9 cellular contexts compared by ENCODE assay signal in genomic region chr12:56206373-56207166, GRCh38. TPM values are rescaled to one million over a fixed set of nuclear protein-coding genes. Genes with fewer than 3 reads are reported as not detected.
DNase-seq lines count a peak whose midpoint lies in the region; ATAC-seq and TF ChIP-seq lines count a peak whose summit lies in the region.
"Had no signal": no experiment of that assay in that cellular context is flagged by ENCODE, and none has a peak within 500 bp of the region (broad histone marks: within the 10 kb centered on the region; RNA-seq: fewer than 3 reads in every experiment).

No MANE protein-coding gene starts in this region.

- no peaks in the 10 kb centered on the region for H3K4me1 Mint-ChIP-seq in activated T-helper 1 cell treated with anti-CD3 and anti-CD28 coated beads, Interleukin-12 subunit alpha, Interleukin-12 subunit beta, Interleukin-2, Interleukin-4 antibody, amounts not matched to agents 30 ng/mL and 10 ng/mL and 1 ng/mL, durations not matched to agents 14 hours and 24 hours and 36 hours (ENCODE audit: low read depth)
- no peaks in the 10 kb centered on the region for H3K4me1 Mint-ChIP-seq in activated T-cell treated with anti-CD3 and anti-CD28 coated beads, Interleukin-2, amount 50 U/mL, for 72 hours (ENCODE audit: low read depth)

- H3K27me3 Mint-ChIP-seq in activated T-helper 1 cell treated with anti-CD3 and anti-CD28 coated beads, Interleukin-12 subunit alpha, Interleukin-12 subunit beta, Interleukin-2, Interleukin-4 antibody, amounts not matched to agents 30 ng/mL and 10 ng/mL and 1 ng/mL, durations not matched to agents 14 hours and 24 hours and 36 hours (ENCODE audit: insufficient read depth), result no peaks in the 10 kb centered on the region
- no peaks in the 10 kb centered on the region for H3K27me3 Mint-ChIP-seq in activated T-cell treated with anti-CD3 and anti-CD28 coated beads, Interleukin-2, amount 50 U/mL, for 72 hours (ENCODE audit: low read depth)
- H3K27me3 Mint-ChIP-seq: dendritic cell treated with granulocyte-macrophage colony-stimulating factor and Interleukin-4, amounts not matched to agents 40 ng/mL and 50 ng/mL, for 4 days had no signal

- in situ Hi-C loops in gastrocnemius medialis (cut with MboI; ENCODE audit: low sequenced_read_pairs in 4 of 4), result no loop called here

- intact Hi-C loops in activated T-helper 1 cell treated with anti-CD3 and anti-CD28 coated beads, Interleukin-12 subunit alpha, Interleukin-12 subunit beta, Interleukin-2, Interleukin-4 antibody, amounts not matched to agents 30 ng/mL and 10 ng/mL and 1 ng/mL, durations not matched to agents 14 hours and 24 hours and 36 hours (cut with micrococcal nuclease), result loop anchor here (1.0 to 5.0 kb wide), 2 partner anchors 18 to 51 kb away; partner anchors contain the start of genes ANKRD52 and NABP2
- intact Hi-C loops in gastrocnemius medialis (cut with DNase I; ENCODE audit: low total_unique reads), result no loop called here

- H3K4me3 ChIP-seq in cardiac muscle cell (no peak overlapping the region), gastrocnemius medialis (no peak overlapping the region)

- peaks cover 30% of the 10 kb centered on the region for H3K36me3 Mint-ChIP-seq in activated T-helper 1 cell treated with anti-CD3 and anti-CD28 coated beads, Interleukin-12 subunit alpha, Interleukin-12 subunit beta, Interleukin-2, Interleukin-4 antibody, amounts not matched to agents 30 ng/mL and 10 ng/mL and 1 ng/mL, durations not matched to agents 14 hours and 24 hours and 36 hours (ENCODE audit: low read depth)
- H3K36me3 Mint-ChIP-seq in activated T-cell treated with anti-CD3 and anti-CD28 coated beads, Interleukin-2, amount 50 U/mL, for 72 hours (ENCODE audit: insufficient read depth in 2 of 2), result peaks cover 9 to 24% of the 10 kb centered on the region in 2 donors

- H3K27ac ChIP-seq in cardiac muscle cell (peak overlapping the region; percentile 37), gastrocnemius medialis (peak overlapping the region in 1 of 4 donors; percentile 8)

- no peaks in the 10 kb centered on the region for H3K27me3 ChIP-seq in cardiac muscle cell
- H3K27me3 ChIP-seq in gastrocnemius medialis, result no peaks in the 10 kb centered on the region

- H3K9me3 ChIP-seq in cardiac muscle cell (ENCODE audit: low read depth) (no peaks in the 10 kb centered on the region), gastrocnemius medialis (no peaks in the 10 kb centered on the region)

- peak; percentile 72 for TF ChIP-seq CTCF in cardiac muscle cell (IDR thresholded peaks at IDR 0.05; ENCODE audit: low read depth, low read length)
- peak in 4 of 5 experiments; percentile 45 to 55 (median 55) for TF ChIP-seq CTCF in gastrocnemius medialis (IDR thresholded peaks at IDR 0.05 in 4 of 5, conservative IDR thresholded peaks at IDR 0.05 in 1 of 5)

- peaks cover 40% of the 10 kb centered on the region for H3K36me3 ChIP-seq in cardiac muscle cell
- peaks cover 0 to 56% of the 10 kb centered on the region in 2 donors for H3K36me3 ChIP-seq in gastrocnemius medialis

- no peak overlapping the region for H3K27ac Mint-ChIP-seq in activated T-helper 1 cell treated with anti-CD3 and anti-CD28 coated beads, Interleukin-12 subunit alpha, Interleukin-12 subunit beta, Interleukin-2, Interleukin-4 antibody, amounts not matched to agents 30 ng/mL and 10 ng/mL and 1 ng/mL, durations not matched to agents 14 hours and 24 hours and 36 hours
- peak overlapping the region; percentile 55 for H3K27ac Mint-ChIP-seq in activated T-cell treated with anti-CD3 and anti-CD28 coated beads, Interleukin-2, amount 50 U/mL, for 72 hours
- H3K27ac Mint-ChIP-seq: dendritic cell treated with granulocyte-macrophage colony-stimulating factor and Interleukin-4, amounts not matched to agents 40 ng/mL and 50 ng/mL, for 4 days had no signal

- H3K4me1 ChIP-seq in cardiac muscle cell (ENCODE audit: low read depth), result no peaks in the 10 kb centered on the region
- H3K4me1 ChIP-seq in gastrocnemius medialis, result peaks cover 0 to 13% of the 10 kb centered on the region in 2 donors

- H3K9me3 Mint-ChIP-seq in activated T-helper 1 cell treated with anti-CD3 and anti-CD28 coated beads, Interleukin-12 subunit alpha, Interleukin-12 subunit beta, Interleukin-2, Interleukin-4 antibody, amounts not matched to agents 30 ng/mL and 10 ng/mL and 1 ng/mL, durations not matched to agents 14 hours and 24 hours and 36 hours, result no peaks in the 10 kb centered on the region
- H3K9me3 Mint-ChIP-seq in activated T-cell treated with anti-CD3 and anti-CD28 coated beads, Interleukin-2, amount 50 U/mL, for 72 hours, result no peaks in the 10 kb centered on the region
- H3K9me3 Mint-ChIP-seq: dendritic cell treated with granulocyte-macrophage colony-stimulating factor and Interleukin-4, amounts not matched to agents 40 ng/mL and 50 ng/mL, for 4 days had no signal

- DNase-seq in activated T-helper 1 cell treated with Interleukin-2 at 50 U/mL for 16 hours (ENCODE audit: low read depth) (peak; percentile 16), NCI-H2227 treated with DMSO at 0.1 percent for 48 hours (lab: John Stamatoyannopoulos, UW) (peak; percentile 25), cardiac muscle cell (ENCODE audit: low read depth in 1 of 2, low spot score in 1 of 2) (peak; percentile 64 to 67), gastrocnemius medialis (peak; percentile 22 to 56)
- no peak for DNase-seq in activated T-helper 1 cell treated with anti-CD3 and anti-CD28 coated beads, Interleukin-12 subunit alpha, Interleukin-12 subunit beta, Interleukin-2, Interleukin-4 antibody, amounts not matched to agents 30 ng/mL and 10 ng/mL and 1 ng/mL, durations not matched to agents 14 hours and 24 hours and 36 hours (ENCODE audit: low spot score)
- DNase-seq in activated T-cell treated with anti-CD3 and anti-CD28 coated beads, Interleukin-2, amount 50 U/mL, for 72 hours, result peak; percentile 32 to 42

- H3K4me3 Mint-ChIP-seq in activated T-helper 1 cell treated with anti-CD3 and anti-CD28 coated beads, Interleukin-12 subunit alpha, Interleukin-12 subunit beta, Interleukin-2, Interleukin-4 antibody, amounts not matched to agents 30 ng/mL and 10 ng/mL and 1 ng/mL, durations not matched to agents 14 hours and 24 hours and 36 hours, result no peak overlapping the region
- H3K4me3 Mint-ChIP-seq in activated T-cell treated with anti-CD3 and anti-CD28 coated beads, Interleukin-2, amount 50 U/mL, for 72 hours, result no peak overlapping the region
- H3K4me3 Mint-ChIP-seq: dendritic cell treated with granulocyte-macrophage colony-stimulating factor and Interleukin-4, amounts not matched to agents 40 ng/mL and 50 ng/mL, for 4 days had no signal

- TF ChIP-seq POLR2A in gastrocnemius medialis (IDR thresholded peaks at IDR 0.05), result no peak

- peak; percentile 53 to 64 for ATAC-seq in activated T-cell treated with anti-CD3 and anti-CD28 coated beads, Interleukin-2, amount 50 U/mL, for 72 hours (replicated peaks in 1 of 2)
- ATAC-seq in gastrocnemius medialis (peak; percentile 55 to 72), GM19397 (IDR thresholded peaks at IDR 0.05; ENCODE audit: unreplicated experiment) (no peak), GM18498 (IDR thresholded peaks at IDR 0.05; ENCODE audit: unreplicated experiment) (no peak)

RNA-seq across cellular contexts. Expression of gene RNF41, which starts 15.2 kb away (rescaled TPM):
- total RNA-seq in activated T-helper 1 cell treated with anti-CD3 and anti-CD28 coated beads, Interleukin-12 subunit alpha, Interleukin-12 subunit beta, Interleukin-2, Interleukin-4 antibody, amounts not matched to agents 30 ng/mL and 10 ng/mL and 1 ng/mL, durations not matched to agents 14 hours and 24 hours and 36 hours, result 46.9 and 47.2 TPM in 2 replicates
- 10 to 100 TPM; 35.4 to 40.2 TPM for total RNA-seq in activated T-cell treated with anti-CD3 and anti-CD28 coated beads, Interleukin-2, amount 50 U/mL, for 72 hours
- total RNA-seq in cardiac muscle cell, result 37.2 and 55.7 TPM in 2 replicates
- 17.3 and 21.1 TPM in 2 replicates for polyA plus RNA-seq in cardiac muscle cell
- total RNA-seq in gastrocnemius medialis, result 10 to 100 TPM; 46.5 to 58.9 (median 54.8) TPM

RNA-seq across cellular contexts. Expression of gene SMARCC2, which starts 17.3 kb away (rescaled TPM):
- 124 and 132 TPM in 2 replicates for total RNA-seq in activated T-helper 1 cell treated with anti-CD3 and anti-CD28 coated beads, Interleukin-12 subunit alpha, Interleukin-12 subunit beta, Interleukin-2, Interleukin-4 antibody, amounts not matched to agents 30 ng/mL and 10 ng/mL and 1 ng/mL, durations not matched to agents 14 hours and 24 hours and 36 hours
- 100 to 1,000 TPM in 1 of 2 donors, 10 to 100 TPM in 1; 99.7 to 104 TPM for total RNA-seq in activated T-cell treated with anti-CD3 and anti-CD28 coated beads, Interleukin-2, amount 50 U/mL, for 72 hours
- 69.7 and 94.2 TPM in 2 replicates for total RNA-seq in cardiac muscle cell
- 79.6 and 104 TPM in 2 replicates for polyA plus RNA-seq in cardiac muscle cell
- total RNA-seq in gastrocnemius medialis, result 10 to 100 TPM; 34.1 to 56.9 (median 49.4) TPM

RNA-seq across cellular contexts. Expression of gene NABP2, which starts 17.6 kb away (rescaled TPM):
- total RNA-seq in activated T-helper 1 cell treated with anti-CD3 and anti-CD28 coated beads, Interleukin-12 subunit alpha, Interleukin-12 subunit beta, Interleukin-2, Interleukin-4 antibody, amounts not matched to agents 30 ng/mL and 10 ng/mL and 1 ng/mL, durations not matched to agents 14 hours and 24 hours and 36 hours, result 97.5 and 102 TPM in 2 replicates
- 10 to 100 TPM; 61.8 to 72.7 TPM for total RNA-seq in activated T-cell treated with anti-CD3 and anti-CD28 coated beads, Interleukin-2, amount 50 U/mL, for 72 hours
- total RNA-seq in cardiac muscle cell, result 14.8 and 32.0 TPM in 2 replicates
- 6.8 and 10.7 TPM in 2 replicates for polyA plus RNA-seq in cardiac muscle cell
- 10 to 100 TPM; 29.6 to 75.0 (median 42.8) TPM for total RNA-seq in gastrocnemius medialis

RNA-seq across cellular contexts. Expression of gene SLC39A5, which starts 23.3 kb away (rescaled TPM):
- 0.54 and 1.4 TPM in 2 replicates for total RNA-seq in activated T-helper 1 cell treated with anti-CD3 and anti-CD28 coated beads, Interleukin-12 subunit alpha, Interleukin-12 subunit beta, Interleukin-2, Interleukin-4 antibody, amounts not matched to agents 30 ng/mL and 10 ng/mL and 1 ng/mL, durations not matched to agents 14 hours and 24 hours and 36 hours
- 1 to 10 TPM in 1 of 2 donors, under 1 TPM in 1; 0.44 to 1.1 TPM for total RNA-seq in activated T-cell treated with anti-CD3 and anti-CD28 coated beads, Interleukin-2, amount 50 U/mL, for 72 hours
- total RNA-seq in cardiac muscle cell (0.67 TPM in 1 of 2 replicates, not detected in the other), gastrocnemius medialis (under 1 TPM in 1 of 4 donors, not detected in 3; 0.83 TPM)
- 1.0 TPM in 1 of 2 replicates, not detected in the other for polyA plus RNA-seq in cardiac muscle cell

RNA-seq across cellular contexts. Expression of gene MYL6, which starts 48.4 kb away (rescaled TPM):
- total RNA-seq in activated T-helper 1 cell treated with anti-CD3 and anti-CD28 coated beads, Interleukin-12 subunit alpha, Interleukin-12 subunit beta, Interleukin-2, Interleukin-4 antibody, amounts not matched to agents 30 ng/mL and 10 ng/mL and 1 ng/mL, durations not matched to agents 14 hours and 24 hours and 36 hours, result 786 and 802 TPM in 2 replicates
- 100 to 1,000 TPM; 391 to 492 TPM for total RNA-seq in activated T-cell treated with anti-CD3 and anti-CD28 coated beads, Interleukin-2, amount 50 U/mL, for 72 hours
- total RNA-seq in cardiac muscle cell, result 2,618 and 4,325 TPM in 2 replicates
- 3,866 and 6,680 TPM in 2 replicates for polyA plus RNA-seq in cardiac muscle cell
- total RNA-seq in gastrocnemius medialis, result 100 to 1,000 TPM; 159 to 324 (median 202) TPM

Comparison
In these comparisons a context has a peak if more than half of its experiments do, and no peak if none do; other contexts are left out.
1. ATAC-seq: peak in activated T-cell treated with anti-CD3 and anti-CD28 coated beads, Interleukin-2, amount 50 U/mL, for 72 hours (2 of 2) and gastrocnemius medialis (2 of 2); none in GM19397 (single experiment) and GM18498 (single experiment).